8 cellular contexts compared by ENCODE assay signal in the genomic region with DNA sequence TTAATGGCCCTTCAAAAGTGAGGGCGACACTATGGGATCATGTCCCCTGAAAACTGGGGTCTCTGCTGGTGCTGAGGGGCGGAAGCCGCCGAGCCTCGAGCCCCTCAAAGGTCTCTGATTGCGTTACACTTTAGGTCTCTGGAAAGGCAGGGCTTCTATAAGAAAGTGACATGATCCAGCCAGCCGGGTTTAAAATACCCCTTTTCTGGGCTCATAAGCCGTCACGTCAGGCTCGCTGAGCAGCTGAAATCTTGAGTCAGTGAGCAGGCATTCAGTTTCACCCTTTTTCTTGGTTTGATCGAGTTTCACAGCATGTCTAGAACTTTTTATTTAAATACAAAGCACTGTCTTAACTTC. TPM values are rescaled to one million over a fixed set of nuclear protein-coding genes. Genes with fewer than 3 reads are reported as not detected.
DNase-seq lines count a peak whose midpoint lies in the region; ATAC-seq and TF ChIP-seq lines count a peak whose summit lies in the region.

No MANE protein-coding gene starts in this region.

- H4K20me1 ChIP-seq in PC-9 (ENCODE audit: insufficient read depth) = no peaks in the 10 kb centered on the region

- TF ChIP-seq CTCF in PC-9 (conservative IDR thresholded peaks at IDR 0.05) (no peak), esophagus squamous epithelium (IDR thresholded peaks at IDR 0.05) (no peak)

- CTCF ChIA-PET in PC-9 (lab: Charles Lee) = no interaction called here

- no peak overlapping the region for H3K27ac Mint-ChIP-seq in activated naive CD4-positive, alpha-beta T cell treated with anti-CD3 and anti-CD28 coated beads, Interleukin-2, amount 50 U/mL, for 24 hours
- peak overlapping the region; percentile 99 for H3K27ac Mint-ChIP-seq in stimulated activated naive CD8-positive, alpha-beta T cell treated with anti-CD3 and anti-CD28 coated beads, Interleukin-15, Interleukin-2, amounts not matched to agents 100 ng/mL and 50 ng/mL, for 24 hours

- intact Hi-C loops in PC-9 (cut with micrococcal nuclease; ENCODE audit: unreplicated experiment) = loop anchor here (1.0 to 10.0 kb wide), 6 partner anchors 15 to 398 kb away; partner anchors contain the start of gene USPL1
- intact Hi-C loops in esophagus squamous epithelium (cut with DNase I) = loop anchor here (10.0 kb wide), 2 partner anchors 62 to 328 kb away; no protein-coding TSS in a partner anchor

- H3F3A ChIP-seq in PC-9 (ENCODE audit: insufficient read depth, low read depth) = peaks cover 20% of the 10 kb centered on the region

- DNase-seq in activated naive CD4-positive, alpha-beta T cell (lab: John Stamatoyannopoulos, UW) = no peak
- DNase-seq in PC-9 (no peak), esophagus squamous epithelium (lab: John Stamatoyannopoulos, UW) (no peak)

- H3K27ac ChIP-seq in PC-9 (peak overlapping the region; percentile 27; the same call in 1 of the 2 replicates), esophagus squamous epithelium (peak overlapping the region in 3 of 4 donors; percentile 50 to 100 (median 100))

- H3K4me3 Mint-ChIP-seq in activated naive CD4-positive, alpha-beta T cell treated with anti-CD3 and anti-CD28 coated beads, Interleukin-2, amount 50 U/mL, for 24 hours = peak overlapping the region; percentile 94
- H3K4me3 Mint-ChIP-seq in stimulated activated naive CD8-positive, alpha-beta T cell treated with anti-CD3 and anti-CD28 coated beads, Interleukin-15, Interleukin-2, amounts not matched to agents 100 ng/mL and 50 ng/mL, for 24 hours = peak overlapping the region; percentile 88

- BruUV-seq in PC-9 (replicated peaks; lab: Mats Ljungman, UMichigan) = TSS peak; percentile 92

- no peak for ATAC-seq in HG03135 (IDR thresholded peaks at IDR 0.05; ENCODE audit: unreplicated experiment)
- ATAC-seq in HG03108 (IDR thresholded peaks at IDR 0.05; ENCODE audit: unreplicated experiment) = no peak
- no peak for ATAC-seq in HG03432 (IDR thresholded peaks at IDR 0.05; ENCODE audit: unreplicated experiment)

- peak overlapping the region; percentile 90 for H3K4me2 ChIP-seq in PC-9

- peaks cover 14% of the 10 kb centered on the region for H3K36me3 Mint-ChIP-seq in activated naive CD4-positive, alpha-beta T cell treated with anti-CD3 and anti-CD28 coated beads, Interleukin-2, amount 50 U/mL, for 24 hours
- H3K36me3 Mint-ChIP-seq in stimulated activated naive CD8-positive, alpha-beta T cell treated with anti-CD3 and anti-CD28 coated beads, Interleukin-15, Interleukin-2, amounts not matched to agents 100 ng/mL and 50 ng/mL, for 24 hours (ENCODE audit: low read depth) = peaks cover 34% of the 10 kb centered on the region

- H3K9me2 ChIP-seq in PC-9 (ENCODE audit: insufficient read depth) = no peaks in the 10 kb centered on the region

- peaks cover 31% of the 10 kb centered on the region for H3K79me2 ChIP-seq in PC-9 (ENCODE audit: low read depth)

- H3K9me3 Mint-ChIP-seq in activated naive CD4-positive, alpha-beta T cell treated with anti-CD3 and anti-CD28 coated beads, Interleukin-2, amount 50 U/mL, for 24 hours = no peaks in the 10 kb centered on the region
- H3K9me3 Mint-ChIP-seq in stimulated activated naive CD8-positive, alpha-beta T cell treated with anti-CD3 and anti-CD28 coated beads, Interleukin-15, Interleukin-2, amounts not matched to agents 100 ng/mL and 50 ng/mL, for 24 hours = no peaks in the 10 kb centered on the region

- H3K27me3 ChIP-seq in PC-9 (ENCODE audit: insufficient read depth, low read depth) = no peaks in the 10 kb centered on the region
- no peaks in the 10 kb centered on the region for H3K27me3 ChIP-seq in esophagus squamous epithelium

- H3K4me1 ChIP-seq in PC-9 (replicated peaks; ENCODE audit: insufficient read depth) (peaks cover 31% of the 10 kb centered on the region), esophagus squamous epithelium (peaks cover 9 to 35% (median 23%) of the 10 kb centered on the region in 3 donors)

- 1 to 9% methylated on average over 3 to 6 of the region's 11 CpGs for WGBS in esophagus squamous epithelium, 2 donors

- H3K4me1 Mint-ChIP-seq in activated naive CD4-positive, alpha-beta T cell treated with anti-CD3 and anti-CD28 coated beads, Interleukin-2, amount 50 U/mL, for 24 hours = peaks cover 27% of the 10 kb centered on the region
- H3K4me1 Mint-ChIP-seq in stimulated activated naive CD8-positive, alpha-beta T cell treated with anti-CD3 and anti-CD28 coated beads, Interleukin-15, Interleukin-2, amounts not matched to agents 100 ng/mL and 50 ng/mL, for 24 hours (ENCODE audit: low read depth) = peaks cover 32% of the 10 kb centered on the region

- H3K27me3 Mint-ChIP-seq in activated naive CD4-positive, alpha-beta T cell treated with anti-CD3 and anti-CD28 coated beads, Interleukin-2, amount 50 U/mL, for 24 hours = no peaks in the 10 kb centered on the region
- H3K27me3 Mint-ChIP-seq in stimulated activated naive CD8-positive, alpha-beta T cell treated with anti-CD3 and anti-CD28 coated beads, Interleukin-15, Interleukin-2, amounts not matched to agents 100 ng/mL and 50 ng/mL, for 24 hours = peaks cover 4% of the 10 kb centered on the region

- H3K4me3 ChIP-seq in PC-9 = peak overlapping the region; percentile 69; the same call in 1 of the 2 replicates
- H3K4me3 ChIP-seq in esophagus squamous epithelium = peak overlapping the region in 3 of 4 donors; percentile 72 to 97 (median 92)

- POLR2A ChIA-PET in PC-9 (lab: Charles Lee; ENCODE audit: unreplicated experiment) = interaction anchor here (0.5 to 0.6 kb wide), 2 partner anchors 36 to 340 kb away, joined by 4 to 16 read pairs; no protein-coding TSS in a partner anchor

- H3K36me3 ChIP-seq in PC-9 (ENCODE audit: low read depth) (peaks cover 20% of the 10 kb centered on the region), esophagus squamous epithelium (peaks cover 0 to 20% (median 0%) of the 10 kb centered on the region in 3 donors)

- H3K9me3 ChIP-seq in PC-9 (ENCODE audit: insufficient read depth, low read depth) (no peaks in the 10 kb centered on the region), esophagus squamous epithelium (no peaks in the 10 kb centered on the region)

- H2AFZ ChIP-seq in PC-9 = peak overlapping the region; percentile 83

- no peak for TF ChIP-seq POLR2A in esophagus squamous epithelium (IDR thresholded peaks at IDR 0.05)

RNA-seq across cellular contexts. Expression of gene HMGB1, which starts 0.6 kb away (rescaled TPM):
- 172 and 313 TPM in 2 replicates for total RNA-seq in PC-9 (2021)
- 100 to 1,000 TPM; 189 to 446 (median 280) TPM for total RNA-seq in esophagus squamous epithelium

RNA-seq across cellular contexts. Expression of gene UBE2L5, which starts 44.0 kb away (rescaled TPM):
- total RNA-seq in PC-9 (2021) (not detected in 2 replicates), esophagus squamous epithelium (under 1 TPM in 1 of 4 donors, not detected in 3; 0.19 TPM)
